In the genomic region with DNA sequence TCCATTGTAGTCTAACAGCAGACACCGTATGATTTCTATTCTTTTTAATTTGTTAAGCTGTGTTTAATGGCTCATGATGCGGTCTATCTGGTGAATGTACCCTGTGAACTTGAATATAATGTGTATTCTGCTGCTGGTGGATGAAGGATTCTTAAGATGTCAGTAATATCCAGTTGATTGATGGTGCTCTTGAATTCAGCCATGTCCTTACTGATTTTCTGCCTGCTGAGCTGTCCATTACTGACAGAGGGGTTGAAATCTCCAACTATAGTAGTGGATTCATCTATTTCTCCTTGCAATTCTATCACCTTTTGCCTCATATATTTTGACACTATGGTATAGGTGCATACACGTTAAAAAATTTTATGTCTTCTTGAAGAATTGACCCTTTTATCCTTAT, we compare ENCODE assay signal across 31 cellular contexts.
"Had no signal": no experiment of that assay in that cellular context is flagged by ENCODE, and none has a peak within 500 bp of the region (broad histone marks: within the 10 kb centered on the region; RNA-seq: fewer than 3 reads in every experiment).

No MANE protein-coding gene starts in this region.

- DNase-seq: activated CD4-positive, alpha-beta memory T cell treated with anti-CD3 and anti-CD28 coated beads for 36 hours; activated CD4-positive, alpha-beta T cell treated with anti-CD3 and anti-CD28 coated beads for 36 hours; activated CD4-positive, alpha-beta T cell treated with anti-CD3 and anti-CD28 coated beads, Interleukin-2, amount 10 ng/mL, durations not matched to agents 24 days and 14 days; activated CD4-positive, CD25-positive, alpha-beta regulatory T cell; activated CD4-positive, CD25-positive, alpha-beta regulatory T cell treated with anti-CD3 and anti-CD28 coated beads, Interleukin-2, amount 50 U/mL, for 72 hours; activated CD8-positive, alpha-beta memory T cell treated with anti-CD3 and anti-CD28 coated beads, Interleukin-2, amount 10 ng/mL, durations not matched to agents 7 days and 5 days; activated CD8-positive, alpha-beta memory T cell treated with anti-CD3 and anti-CD28 coated beads, Interleukin-2, amount 50 U/mL, for 4 hours; activated CD8-positive, alpha-beta T cell treated with anti-CD3 and anti-CD28 coated beads, Interleukin-2, amount 10 ng/mL, durations not matched to agents 7 days and 5 days; activated effector memory CD4-positive, alpha-beta T cell treated with anti-CD3 and anti-CD28 coated beads, Interleukin-2, amount 50 U/mL, for 16 hours; activated naive CD4-positive, alpha-beta T cell treated with anti-CD3 and anti-CD28 coated beads for 36 hours; activated naive CD8-positive, alpha-beta T cell treated with anti-CD3 and anti-CD28 coated beads for 36 hours; activated naive CD8-positive, alpha-beta T cell treated with anti-CD3 and anti-CD28 coated beads, Interleukin-2, amount 50 U/mL, for 24 hours; activated T-cell treated with anti-CD3 and anti-CD28 coated beads, Interleukin-2, amount 50 U/mL, for 1 hour; activated T-cell treated with anti-CD3 and anti-CD28 coated beads, Interleukin-2, amount 50 U/mL, for 48 hours; adrenal gland; amygdala; central memory CD4-positive, alpha-beta T cell; cerebellar nuclear complex; colonic mucosa; effector CD8-positive, alpha-beta T cell; foreskin fibroblast; head of caudate nucleus; hippocampal formation had no signal

- H3K4me3 Mint-ChIP-seq: activated CD4-positive, alpha-beta memory T cell treated with anti-CD3 and anti-CD28 coated beads for 36 hours; activated CD4-positive, alpha-beta T cell treated with anti-CD3 and anti-CD28 coated beads for 36 hours; activated CD4-positive, alpha-beta T cell treated with anti-CD3 and anti-CD28 coated beads, Interleukin-2, amount 10 ng/mL, durations not matched to agents 24 days and 14 days; activated CD8-positive, alpha-beta memory T cell treated with anti-CD3 and anti-CD28 coated beads, Interleukin-2, amount 10 ng/mL, durations not matched to agents 7 days and 5 days; activated CD8-positive, alpha-beta T cell treated with anti-CD3 and anti-CD28 coated beads, Interleukin-2, amount 10 ng/mL, durations not matched to agents 7 days and 5 days; activated naive CD4-positive, alpha-beta T cell treated with anti-CD3 and anti-CD28 coated beads for 36 hours; activated naive CD4-positive, alpha-beta T cell treated with anti-CD3 and anti-CD28 coated beads, Interleukin-2, amount 50 U/mL, for 24 hours; activated naive CD8-positive, alpha-beta T cell treated with anti-CD3 and anti-CD28 coated beads for 36 hours; activated naive CD8-positive, alpha-beta T cell treated with anti-CD3 and anti-CD28 coated beads, Interleukin-2, amount 50 U/mL, for 24 hours; activated T-helper 1 cell treated with anti-CD3 and anti-CD28 coated beads, Interleukin-12 subunit alpha, Interleukin-12 subunit beta, Interleukin-2, Interleukin-4 antibody, amounts not matched to agents 30 ng/mL and 10 ng/mL and 1 ng/mL, durations not matched to agents 14 hours and 24 hours and 36 hours; brain had no signal

- H3K36me3 Mint-ChIP-seq: activated CD4-positive, alpha-beta memory T cell treated with anti-CD3 and anti-CD28 coated beads for 36 hours; activated CD8-positive, alpha-beta memory T cell treated with anti-CD3 and anti-CD28 coated beads, Interleukin-2, amount 10 ng/mL, durations not matched to agents 7 days and 5 days; activated naive CD4-positive, alpha-beta T cell treated with anti-CD3 and anti-CD28 coated beads, Interleukin-2, amount 50 U/mL, for 24 hours; activated naive CD8-positive, alpha-beta T cell treated with anti-CD3 and anti-CD28 coated beads for 36 hours had no signal

- H3K27ac Mint-ChIP-seq: activated CD4-positive, alpha-beta memory T cell treated with anti-CD3 and anti-CD28 coated beads for 36 hours; activated CD4-positive, alpha-beta T cell treated with anti-CD3 and anti-CD28 coated beads for 36 hours; activated CD4-positive, alpha-beta T cell treated with anti-CD3 and anti-CD28 coated beads, Interleukin-2, amount 10 ng/mL, durations not matched to agents 24 days and 14 days; activated CD8-positive, alpha-beta memory T cell treated with anti-CD3 and anti-CD28 coated beads, Interleukin-2, amount 10 ng/mL, durations not matched to agents 7 days and 5 days; activated CD8-positive, alpha-beta T cell treated with anti-CD3 and anti-CD28 coated beads, Interleukin-2, amount 10 ng/mL, durations not matched to agents 7 days and 5 days; activated naive CD4-positive, alpha-beta T cell treated with anti-CD3 and anti-CD28 coated beads for 36 hours; activated naive CD4-positive, alpha-beta T cell treated with anti-CD3 and anti-CD28 coated beads, Interleukin-2, amount 50 U/mL, for 24 hours; activated naive CD8-positive, alpha-beta T cell treated with anti-CD3 and anti-CD28 coated beads for 36 hours; activated naive CD8-positive, alpha-beta T cell treated with anti-CD3 and anti-CD28 coated beads, Interleukin-2, amount 50 U/mL, for 24 hours; activated T-helper 1 cell treated with anti-CD3 and anti-CD28 coated beads, Interleukin-12 subunit alpha, Interleukin-12 subunit beta, Interleukin-2, Interleukin-4 antibody, amounts not matched to agents 30 ng/mL and 10 ng/mL and 1 ng/mL, durations not matched to agents 14 hours and 24 hours and 36 hours; activated T-helper 2 cell treated with anti-CD3 and anti-CD28 coated beads, Interferon-gamma antibody, Interleukin-2, Interleukin-4, amounts not matched to agents 10 μg/mL and 5 μg/mL and 100 μg/mL, durations not matched to agents 14 hours and 24 hours and 36 hours; brain had no signal

- H3K27me3 Mint-ChIP-seq: activated CD4-positive, alpha-beta memory T cell treated with anti-CD3 and anti-CD28 coated beads for 36 hours; activated CD4-positive, alpha-beta T cell treated with anti-CD3 and anti-CD28 coated beads for 36 hours; activated CD4-positive, alpha-beta T cell treated with anti-CD3 and anti-CD28 coated beads, Interleukin-2, amount 10 ng/mL, durations not matched to agents 24 days and 14 days; activated CD8-positive, alpha-beta memory T cell treated with anti-CD3 and anti-CD28 coated beads, Interleukin-2, amount 10 ng/mL, durations not matched to agents 7 days and 5 days; activated naive CD4-positive, alpha-beta T cell treated with anti-CD3 and anti-CD28 coated beads, Interleukin-2, amount 50 U/mL, for 24 hours; activated naive CD8-positive, alpha-beta T cell treated with anti-CD3 and anti-CD28 coated beads for 36 hours; activated naive CD8-positive, alpha-beta T cell treated with anti-CD3 and anti-CD28 coated beads, Interleukin-2, amount 50 U/mL, for 24 hours; brain had no signal

- H3K4me1 Mint-ChIP-seq: activated CD4-positive, alpha-beta T cell treated with anti-CD3 and anti-CD28 coated beads, Interleukin-2, amount 10 ng/mL, durations not matched to agents 24 days and 14 days; activated CD8-positive, alpha-beta memory T cell treated with anti-CD3 and anti-CD28 coated beads, Interleukin-2, amount 10 ng/mL, durations not matched to agents 7 days and 5 days; activated naive CD4-positive, alpha-beta T cell treated with anti-CD3 and anti-CD28 coated beads, Interleukin-2, amount 50 U/mL, for 24 hours; activated naive CD8-positive, alpha-beta T cell treated with anti-CD3 and anti-CD28 coated beads for 36 hours; activated naive CD8-positive, alpha-beta T cell treated with anti-CD3 and anti-CD28 coated beads, Interleukin-2, amount 50 U/mL, for 24 hours had no signal

- H3K27me3 ChIP-seq: adrenal gland, ascending aorta, breast epithelium, cardiac muscle cell, colonic mucosa had no signal

- H3K9me3 ChIP-seq: ascending aorta, breast epithelium, colonic mucosa had no signal

- H3K4me3 ChIP-seq: adrenal gland, ascending aorta, breast epithelium, cardiac muscle cell, colonic mucosa had no signal

- ATAC-seq: activated CD4-positive, alpha-beta T cell treated with anti-CD3 and anti-CD28 coated beads for 36 hours; activated CD8-positive, alpha-beta memory T cell treated with anti-CD3 and anti-CD28 coated beads, Interleukin-2, amount 10 ng/mL, durations not matched to agents 7 days and 5 days; activated CD8-positive, alpha-beta T cell treated with anti-CD3 and anti-CD28 coated beads, Interleukin-2, amount 10 ng/mL, durations not matched to agents 7 days and 5 days; activated naive CD8-positive, alpha-beta T cell treated with anti-CD3 and anti-CD28 coated beads, Interleukin-2, amount 50 U/mL, for 24 hours; esophagus mucosa had no signal

- H3K27ac ChIP-seq: adrenal gland, ascending aorta, breast epithelium, cardiac muscle cell, colonic mucosa had no signal

- H3K36me3 ChIP-seq: adrenal gland, ascending aorta, breast epithelium, cardiac muscle cell, colonic mucosa had no signal
